In the genomic region with DNA sequence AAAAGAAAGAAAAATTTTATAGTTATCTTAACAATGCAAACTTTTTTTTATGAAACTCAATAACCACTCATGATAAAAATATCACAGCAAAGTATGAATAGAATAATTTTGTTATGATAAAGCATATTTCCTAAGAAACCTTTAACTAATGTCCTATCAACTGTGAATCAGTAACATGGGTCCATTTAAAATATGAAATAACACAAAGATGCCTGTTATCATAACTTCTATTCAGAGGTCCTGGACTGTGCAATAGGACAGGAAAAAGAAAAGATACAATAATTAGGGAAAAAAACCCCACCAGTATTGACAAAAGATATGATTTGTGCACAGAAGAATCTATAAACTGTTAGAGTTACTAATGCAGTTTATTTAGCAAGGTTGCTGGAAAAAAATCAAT, we compare ENCODE assay signal across 1 cellular context.
TF ChIP-seq lines count a peak whose summit lies in the region.

No MANE protein-coding gene starts in this region.

TF ChIP-seq in HepG2, 621 proteins besides CTCF, POLR2A, EP300 and RAD21 (continued from another document):
- TF ChIP-seq, protein P1, sequence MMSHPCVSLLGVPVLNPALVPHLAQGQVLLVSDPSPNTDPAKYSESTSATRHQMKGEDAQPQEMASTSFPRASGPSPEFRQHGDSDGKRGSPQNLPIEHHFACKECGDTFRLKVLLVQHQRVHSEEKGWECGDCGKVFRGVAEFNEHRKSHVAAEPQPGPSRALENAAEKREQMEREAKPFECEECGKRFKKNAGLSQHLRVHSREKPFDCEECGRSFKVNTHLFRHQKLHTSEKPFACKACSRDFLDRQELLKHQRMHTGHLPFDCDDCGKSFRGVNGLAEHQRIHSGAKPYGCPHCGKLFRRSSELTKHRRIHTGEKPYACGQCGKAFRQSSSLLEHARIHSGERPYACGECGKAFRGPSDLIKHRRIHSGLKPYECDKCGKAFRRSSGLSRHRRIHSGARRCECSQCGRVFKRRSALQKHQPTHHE (CRISPR knock-in tag; IDR thresholded peaks at IDR 0.05; ENCODE audit: borderline replicate concordance), result no peak
- TF ChIP-seq ZMYM2 (CRISPR knock-in tag; IDR thresholded peaks at IDR 0.05), result 0 out of 2 replicates have a peak, but pooled peaks have one; percentile 30
- no peak for TF ChIP-seq THYN1 (CRISPR knock-in tag; IDR thresholded peaks at IDR 0.05; ENCODE audit: borderline replicate concordance, low read depth)
- TF ChIP-seq KDM1A (CRISPR knock-in tag; IDR thresholded peaks at IDR 0.05), result 0 out of 2 replicates have a peak, but pooled peaks have one; percentile 17
- TF ChIP-seq ZNF292 (CRISPR knock-in tag; IDR thresholded peaks at IDR 0.05; ENCODE audit: borderline replicate concordance, low read depth), result no peak
- TF ChIP-seq ZNF264 (CRISPR knock-in tag; IDR thresholded peaks at IDR 0.05), result no peak
- TF ChIP-seq PHF5A (CRISPR knock-in tag; IDR thresholded peaks at IDR 0.05; ENCODE audit: low read depth, unreplicated experiment), result no peak
- TF ChIP-seq ARNTL (CRISPR knock-in tag; IDR thresholded peaks at IDR 0.05), result no peak
- no peak for TF ChIP-seq ZNF615 (CRISPR knock-in tag; IDR thresholded peaks at IDR 0.05; ENCODE audit: borderline replicate concordance)
- no peak for TF ChIP-seq LRRFIP1 (CRISPR knock-in tag; conservative IDR thresholded peaks at IDR 0.05)
TF ChIP-seq in HepG2: peak in this region for 3.
